2 cellular contexts compared by ENCODE assay signal in the genomic region with DNA sequence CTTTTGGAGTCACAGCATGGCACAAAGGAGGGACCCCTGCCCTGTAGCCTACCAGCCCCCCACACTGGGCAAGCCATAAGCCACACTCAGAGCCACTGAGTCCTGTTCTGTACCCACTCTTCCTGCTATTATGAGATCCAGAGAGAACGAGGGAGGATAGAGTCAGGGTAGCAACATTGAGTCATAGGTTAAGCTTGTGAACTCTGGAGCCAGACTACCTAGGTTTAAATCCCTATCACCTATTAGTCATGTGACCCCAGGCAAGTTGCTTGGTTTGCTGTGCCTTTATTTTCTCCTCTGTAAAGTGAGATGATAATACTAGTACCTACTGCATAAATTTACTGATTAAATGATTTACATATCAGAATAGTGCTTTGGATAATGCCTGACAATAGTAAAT.
TF ChIP-seq lines count a peak whose summit lies in the region.

No MANE protein-coding gene starts in this region.

TF ChIP-seq in A549, 52 proteins besides CTCF, POLR2A, EP300 and RAD21 (continued from another document):
- TF ChIP-seq FOXS1 (CRISPR knock-in tag; IDR thresholded peaks at IDR 0.05) (no peak), PBX3 (IDR thresholded peaks at IDR 0.05) (no peak), NPAS2 (CRISPR knock-in tag; IDR thresholded peaks at IDR 0.05; ENCODE audit: borderline replicate concordance) (no peak), MAZ (IDR thresholded peaks at IDR 0.05; ENCODE audit: borderline replicate concordance, low read depth, low read length) (no peak), FOSL2 (IDR thresholded peaks at IDR 0.05) (no peak), FOSL2 (CRISPR knock-in tag; IDR thresholded peaks at IDR 0.05) (no peak), HOXA7 (CRISPR knock-in tag; IDR thresholded peaks at IDR 0.05) (no peak), CBX2 (IDR thresholded peaks at IDR 0.05; ENCODE audit: borderline replicate concordance, low read depth) (no peak)
- TF ChIP-seq, protein P1, sequence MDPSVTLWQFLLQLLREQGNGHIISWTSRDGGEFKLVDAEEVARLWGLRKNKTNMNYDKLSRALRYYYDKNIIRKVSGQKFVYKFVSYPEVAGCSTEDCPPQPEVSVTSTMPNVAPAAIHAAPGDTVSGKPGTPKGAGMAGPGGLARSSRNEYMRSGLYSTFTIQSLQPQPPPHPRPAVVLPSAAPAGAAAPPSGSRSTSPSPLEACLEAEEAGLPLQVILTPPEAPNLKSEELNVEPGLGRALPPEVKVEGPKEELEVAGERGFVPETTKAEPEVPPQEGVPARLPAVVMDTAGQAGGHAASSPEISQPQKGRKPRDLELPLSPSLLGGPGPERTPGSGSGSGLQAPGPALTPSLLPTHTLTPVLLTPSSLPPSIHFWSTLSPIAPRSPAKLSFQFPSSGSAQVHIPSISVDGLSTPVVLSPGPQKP (IDR thresholded peaks at IDR 0.05; ENCODE audit: low read depth, low read length) = no peak
- TF ChIP-seq, protein P2, sequence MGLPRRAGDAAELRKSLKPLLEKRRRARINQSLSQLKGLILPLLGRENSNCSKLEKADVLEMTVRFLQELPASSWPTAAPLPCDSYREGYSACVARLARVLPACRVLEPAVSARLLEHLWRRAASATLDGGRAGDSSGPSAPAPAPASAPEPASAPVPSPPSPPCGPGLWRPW (IDR thresholded peaks at IDR 0.05) = no peak

TF ChIP-seq in HCT116, 20 proteins besides CTCF, POLR2A, EP300 and RAD21 (continued from another document):
- TF ChIP-seq ZFX (IDR thresholded peaks at IDR 0.05) = no peak
- TF ChIP-seq, protein P3, sequence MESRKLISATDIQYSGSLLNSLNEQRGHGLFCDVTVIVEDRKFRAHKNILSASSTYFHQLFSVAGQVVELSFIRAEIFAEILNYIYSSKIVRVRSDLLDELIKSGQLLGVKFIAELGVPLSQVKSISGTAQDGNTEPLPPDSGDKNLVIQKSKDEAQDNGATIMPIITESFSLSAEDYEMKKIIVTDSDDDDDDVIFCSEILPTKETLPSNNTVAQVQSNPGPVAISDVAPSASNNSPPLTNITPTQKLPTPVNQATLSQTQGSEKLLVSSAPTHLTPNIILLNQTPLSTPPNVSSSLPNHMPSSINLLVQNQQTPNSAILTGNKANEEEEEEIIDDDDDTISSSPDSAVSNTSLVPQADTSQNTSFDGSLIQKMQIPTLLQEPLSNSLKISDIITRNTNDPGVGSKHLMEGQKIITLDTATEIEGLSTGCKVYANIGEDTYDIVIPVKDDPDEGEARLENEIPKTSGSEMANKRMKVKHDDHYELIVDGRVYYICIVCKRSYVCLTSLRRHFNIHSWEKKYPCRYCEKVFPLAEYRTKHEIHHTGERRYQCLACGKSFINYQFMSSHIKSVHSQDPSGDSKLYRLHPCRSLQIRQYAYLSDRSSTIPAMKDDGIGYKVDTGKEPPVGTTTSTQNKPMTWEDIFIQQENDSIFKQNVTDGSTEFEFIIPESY (IDR thresholded peaks at IDR 0.05; ENCODE audit: extremely low read depth, insufficient replicate concordance, low read length) = no peak
- no peak for TF ChIP-seq EGR1 (IDR thresholded peaks at IDR 0.05; ENCODE audit: low read depth)
- TF ChIP-seq JUND (IDR thresholded peaks at IDR 0.05) = no peak
- TF ChIP-seq SP1 (IDR thresholded peaks at IDR 0.05; ENCODE audit: low read depth) = no peak
- TF ChIP-seq CEBPB (IDR thresholded peaks at IDR 0.05; ENCODE audit: low read depth) = no peak
- TF ChIP-seq POLR2AphosphoS5 (IDR thresholded peaks at IDR 0.05; ENCODE audit: low read depth, low read length) = no peak
- TF ChIP-seq EZH2 (IDR thresholded peaks at IDR 0.05) = no peak
- TF ChIP-seq SIN3A (IDR thresholded peaks at IDR 0.05; ENCODE audit: low read depth) = no peak
